ENCODE assay signal across 20 cellular contexts in the genomic region with DNA sequence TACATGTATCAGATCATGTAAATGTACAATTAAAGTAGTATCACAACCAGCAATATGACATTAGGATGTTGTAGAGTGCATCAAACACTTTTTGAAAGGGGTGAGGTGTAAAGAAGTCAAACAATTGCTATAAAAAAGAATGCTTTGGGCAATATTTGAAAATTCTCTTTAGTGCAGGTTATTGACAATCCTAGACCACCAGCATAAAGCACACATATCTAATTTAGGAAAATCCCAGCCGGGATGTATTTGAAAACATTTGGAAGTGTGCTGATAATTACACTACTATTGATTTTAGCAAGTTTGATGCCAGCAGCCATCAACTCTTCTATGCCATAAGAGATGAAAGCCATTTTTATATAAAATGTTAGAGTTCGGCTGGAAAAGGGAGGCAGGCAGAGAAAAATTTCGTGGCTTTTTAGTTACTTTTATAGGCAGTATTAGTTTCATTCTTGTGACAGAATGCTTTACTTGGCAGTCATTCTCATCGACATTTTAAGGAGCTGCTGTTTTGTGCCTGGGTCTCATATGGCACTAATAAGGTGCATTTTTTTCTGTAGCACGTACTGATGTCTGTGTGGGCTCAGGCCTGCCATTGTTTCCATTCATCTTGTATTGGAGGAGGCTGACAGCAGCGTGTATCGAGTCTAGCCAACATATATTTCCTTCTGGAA.
DNase-seq lines count a peak whose midpoint lies in the region; ATAC-seq and TF ChIP-seq lines count a peak whose summit lies in the region.
"Had no signal": no experiment of that assay in that cellular context is flagged by ENCODE, and none has a peak within 500 bp of the region (broad histone marks: within the 10 kb centered on the region; RNA-seq: fewer than 3 reads in every experiment).

No MANE protein-coding gene starts in this region.

- ATAC-seq in heart right ventricle: no peak
- no peak for ATAC-seq in left cardiac atrium
- no peak for ATAC-seq in GM21526 (IDR thresholded peaks at IDR 0.05; ENCODE audit: low FRiP score, unreplicated experiment)
- ATAC-seq in GM19467 (IDR thresholded peaks at IDR 0.05; ENCODE audit: unreplicated experiment): no peak
- ATAC-seq in HG03039 (IDR thresholded peaks at IDR 0.05; ENCODE audit: unreplicated experiment): no peak
- ATAC-seq: activated naive CD8-positive, alpha-beta T cell treated with anti-CD3 and anti-CD28 coated beads, Interleukin-2, amount 50 U/mL, for 24 hours; activated T-cell treated with anti-CD3 and anti-CD28 coated beads, Interleukin-2, amount 50 U/mL, for 72 hours; esophagus mucosa; left ventricle myocardium superior; naive thymus-derived CD8-positive, alpha-beta T cell; upper lobe of right lung had no signal

- in situ Hi-C loops in transverse colon (cut with MboI; ENCODE audit: low pct_ligation_motif_present in 1 of 4, low pct_unique_long_range_greater_than_20kb in 1 of 4, low sequenced_read_pairs in 3 of 4): no loop called here

- peak overlapping the region; percentile 66 for H3K4me2 ChIP-seq in parathyroid adenoma (ENCODE audit: low read length)

- intact Hi-C loops in heart right ventricle (cut with DNase I) (loop anchor here in 1 of 10 donors (10.0 kb wide), 2 partner anchors 73 to 227 kb away; no protein-coding TSS in a partner anchor), left cardiac atrium (cut with DNase I) (no loop called here), transverse colon (cut with DNase I; ENCODE audit: low total_unique reads) (no loop called here)

- H3K9ac ChIP-seq in parathyroid adenoma: no peak overlapping the region

- TF ChIP-seq POLR2A in transverse colon (IDR thresholded peaks at IDR 0.05): no peak

- H3K27me3 ChIP-seq in heart right ventricle (no peaks in the 10 kb centered on the region), esophagus (ENCODE audit: control insufficient read depth in 1 of 2, insufficient read depth in 2 of 2, low read length in 2 of 2) (no peaks in the 10 kb centered on the region), parathyroid adenoma (ENCODE audit: control insufficient read depth, insufficient read depth, low read length) (no peaks in the 10 kb centered on the region), transverse colon (no peaks in the 10 kb centered on the region)
- H3K27me3 ChIP-seq: upper lobe of right lung had no signal

- peak overlapping the region in 7 of 10 donors; percentile 2 to 100 (median 99) for H3K27ac ChIP-seq in heart right ventricle
- peak overlapping the region; percentile 34 to 57 for H3K27ac ChIP-seq in esophagus (ENCODE audit: low read depth in 2 of 2, low read length in 1 of 2)
- H3K27ac ChIP-seq in parathyroid adenoma: no peak overlapping the region
- peak overlapping the region; percentile 94 to 99 (median 96) for H3K27ac ChIP-seq in transverse colon
- H3K27ac ChIP-seq: upper lobe of right lung had no signal

- H3K36me3 ChIP-seq in heart right ventricle (peaks cover 0 to 88% (median 20%) of the 10 kb centered on the region in 9 donors), esophagus (ENCODE audit: control insufficient read depth in 2 of 2, insufficient read depth in 2 of 2, low read length in 1 of 2) (peaks cover 0 to 3% of the 10 kb centered on the region in 2 donors), parathyroid adenoma (ENCODE audit: control insufficient read depth, insufficient read depth, low read length) (peaks cover 5% of the 10 kb centered on the region), transverse colon (peaks cover 0 to 9% (median 4%) of the 10 kb centered on the region in 4 donors)

- no peak for TF ChIP-seq EP300 in transverse colon (IDR thresholded peaks at IDR 0.05; ENCODE audit: low read depth)

- H3K4me1 ChIP-seq in heart right ventricle: peaks cover 0 to 99% (median 63%) of the 10 kb centered on the region in 9 donors
- H3K4me1 ChIP-seq in esophagus (ENCODE audit: control insufficient read depth in 2 of 2, insufficient read depth in 2 of 2, low read length in 1 of 2): no peaks in the 10 kb centered on the region
- no peaks in the 10 kb centered on the region for H3K4me1 ChIP-seq in parathyroid adenoma
- H3K4me1 ChIP-seq in transverse colon: peaks cover 0 to 60% (median 26%) of the 10 kb centered on the region in 4 donors

- H3K79me2 ChIP-seq in parathyroid adenoma: peaks cover 35% of the 10 kb centered on the region

- no peak for DNase-seq in heart right ventricle
- no peak for DNase-seq in left cardiac atrium
- no peak for DNase-seq in transverse colon
- DNase-seq: activated CD4-positive, alpha-beta memory T cell treated with anti-CD3 and anti-CD28 coated beads for 36 hours; activated naive CD8-positive, alpha-beta T cell treated with anti-CD3 and anti-CD28 coated beads, Interleukin-2, amount 50 U/mL, for 24 hours; activated T-cell treated with anti-CD3 and anti-CD28 coated beads, Interleukin-2, amount 50 U/mL, for 72 hours; CD4-positive, alpha-beta memory T cell; left ventricle myocardium superior; naive thymus-derived CD8-positive, alpha-beta T cell; NCI-H2029; NCI-H526; retina; stimulated activated CD4-positive, alpha-beta T cell treated with anti-CD3 and anti-CD28 coated beads, Interleukin-4, amount 100 ng/mL, for 1 hour; upper lobe of right lung had no signal

- WGBS in heart right ventricle, 2 donors: 51 to 53% methylated on average over 7 of the region's 7 CpGs
- 25 to 52% methylated on average over 7 of the region's 7 CpGs for WGBS in esophagus, 2 donors
- 59 to 63% methylated on average over 1 to 7 of the region's 7 CpGs for WGBS in transverse colon (ENCODE audit: low coverage in 1 of 2), 2 donors

- no peaks in the 10 kb centered on the region for H3K9me3 ChIP-seq in heart right ventricle
- no peaks in the 10 kb centered on the region for H3K9me3 ChIP-seq in esophagus (ENCODE audit: control insufficient read depth in 2 of 2, insufficient read depth in 1 of 2, low read depth in 1 of 2, low read length in 1 of 2)
- no peaks in the 10 kb centered on the region for H3K9me3 ChIP-seq in parathyroid adenoma (ENCODE audit: control insufficient read depth, low read length)
- H3K9me3 ChIP-seq in transverse colon: no peaks in the 10 kb centered on the region
- H3K9me3 ChIP-seq: upper lobe of right lung had no signal

- H3K4me3 ChIP-seq in heart right ventricle: peak overlapping the region in 2 of 10 donors; percentile 1 to 9
- H3K4me3 ChIP-seq in esophagus (ENCODE audit: low read depth in 1 of 2, low read length in 2 of 2): no peak overlapping the region
- peak overlapping the region; percentile 44 for H3K4me3 ChIP-seq in parathyroid adenoma (ENCODE audit: low read depth, low read length)
- no peak overlapping the region for H3K4me3 ChIP-seq in transverse colon
- H3K4me3 ChIP-seq: upper lobe of right lung had no signal

- H2AFZ ChIP-seq in parathyroid adenoma: no peak overlapping the region

- TF ChIP-seq CTCF in heart right ventricle (IDR thresholded peaks at IDR 0.05) (no peak), parathyroid adenoma (IDR thresholded peaks at IDR 0.05) (no peak), transverse colon (IDR thresholded peaks at IDR 0.05) (no peak)
